1 cellular context compared by ENCODE assay signal in genomic region chr19:46678110-46678732, GRCh38.
A peak's percentile ranks its signal among the peaks of the same experiment; 100 is the strongest.
TF ChIP-seq lines count a peak whose summit lies in the region.

No MANE protein-coding gene starts in this region.

TF ChIP-seq in K562, 482 proteins besides CTCF, POLR2A, EP300 and RAD21:
- TF ChIP-seq VEZF1 (CRISPR knock-in tag; IDR thresholded peaks at IDR 0.05), result peak; percentile 40; the same call in 1 of the 2 replicates
- TF ChIP-seq TFAP4 (CRISPR knock-in tag; IDR thresholded peaks at IDR 0.05; ENCODE audit: borderline replicate concordance), result peak; percentile 77
- no peak for TF ChIP-seq GATAD2A (IDR thresholded peaks at IDR 0.05)
- TF ChIP-seq CREM (IDR thresholded peaks at IDR 0.05; ENCODE audit: low read depth), result no peak
- TF ChIP-seq SMAD1 (IDR thresholded peaks at IDR 0.05; ENCODE audit: low read depth, low read length, partially characterized antibody), result no peak
- peak; percentile 65; the same call in 1 of the 2 replicates for TF ChIP-seq ELF1 (tag; IDR thresholded peaks at IDR 0.05)
